ENCODE assay signal across 30 cellular contexts in the genomic region with DNA sequence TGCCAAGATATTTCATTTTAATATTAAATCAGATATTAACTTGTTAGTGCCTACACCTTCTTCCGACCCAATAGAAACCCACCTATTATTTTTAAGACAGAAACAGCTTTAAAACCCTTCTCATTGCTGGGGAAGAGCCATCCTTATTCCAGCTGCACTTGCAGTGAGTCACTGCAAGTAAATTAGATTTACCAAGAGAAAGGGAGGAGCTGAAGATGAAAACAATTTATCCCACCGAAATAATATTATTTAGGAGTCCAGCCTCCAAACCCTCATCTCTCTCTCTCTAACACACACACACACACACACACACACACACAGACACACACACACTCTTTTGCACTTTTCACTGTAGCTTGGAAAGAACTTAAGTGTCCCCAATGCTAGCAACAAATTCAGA. TPM values are rescaled to one million over a fixed set of nuclear protein-coding genes. Genes with fewer than 3 reads are reported as not detected.
"Had no signal": no experiment of that assay in that cellular context is flagged by ENCODE, and none has a peak within 500 bp of the region (broad histone marks: within the 10 kb centered on the region; RNA-seq: fewer than 3 reads in every experiment).

No MANE protein-coding gene starts in this region.

- H3K27ac ChIP-seq: SJCRH30, WERI-Rb-1 had no signal

- DNase-seq: activated CD4-positive, alpha-beta memory T cell treated with anti-CD3 and anti-CD28 coated beads, Interleukin-2, amount 10 ng/mL, durations not matched to agents 7 days and 5 days; activated CD4-positive, alpha-beta T cell treated with anti-CD3 and anti-CD28 coated beads for 36 hours; activated CD4-positive, alpha-beta T cell treated with anti-CD3 and anti-CD28 coated beads, Interleukin-2, amount 50 U/mL, for 1 hour; activated gamma-delta T cell; activated naive CD4-positive, alpha-beta T cell treated with anti-CD3 and anti-CD28 coated beads for 36 hours; activated T-cell treated with anti-CD3 and anti-CD28 coated beads for 4 hours; activated T-cell treated with anti-CD3 and anti-CD28 coated beads, Interleukin-2, amount 50 U/mL, for 48 hours; amygdala; MG63; MV-4-11; NCI-H1092 treated with DMSO at 0.1 percent for 48 hours; NCI-H1417 treated with DMSO at 0.1 percent for 48 hours; NCI-H1694 treated with DMSO at 0.1 percent for 48 hours; NCI-H2029 treated with DMSO at 0.1 percent for 48 hours; NCI-H345; NCI-H510A treated with DMSO at 0.1 percent for 48 hours; NCI-H69; NK-92 treated with Interleukin-12 subunit alpha and Interleukin-12 subunit beta, amount 100 ng/mL, for 24 hours; OCI-M1; RPMI8226; SJCRH30; T-cell; T-helper 2 cell; T1000; WERI-Rb-1 had no signal

- H3K36me3 ChIP-seq: MG63, SJCRH30, WERI-Rb-1 had no signal

- ATAC-seq: activated CD4-positive, alpha-beta T cell treated with anti-CD3 and anti-CD28 coated beads for 36 hours; activated T-helper 17 cell treated with anti-CD3 and anti-CD28 coated beads, Interleukin-2, amount 50 U/mL, for 72 hours; Panc1; Right ventricle myocardium inferior; T-cell had no signal

- H3K27me3 ChIP-seq: MG63, SJCRH30 had no signal

- H3K9me3 ChIP-seq: MG63, SJCRH30 had no signal

- H3K4me1 ChIP-seq: SJCRH30 had no signal

- H3K4me3 ChIP-seq: MG63, SJCRH30 had no signal

RNA-seq across cellular contexts. Expression of gene TWIST1, which starts 26.9 kb away (rescaled TPM):
- total RNA-seq: activated naive CD4-positive, alpha-beta T cell treated with anti-CD3 and anti-CD28 coated beads for 36 hours had no signal

RNA-seq across cellular contexts. Expression of gene FERD3L, which starts 54.7 kb away (rescaled TPM):
- total RNA-seq: activated CD4-positive, alpha-beta memory T cell treated with anti-CD3 and anti-CD28 coated beads, Interleukin-2, amount 10 ng/mL, durations not matched to agents 7 days and 5 days; activated CD4-positive, alpha-beta T cell treated with anti-CD3 and anti-CD28 coated beads for 36 hours; activated CD8-positive, alpha-beta memory T cell treated with anti-CD3 and anti-CD28 coated beads for 36 hours; activated naive CD4-positive, alpha-beta T cell treated with anti-CD3 and anti-CD28 coated beads for 36 hours; activated T-helper 17 cell treated with anti-CD3 and anti-CD28 coated beads, Interleukin-2, amount 50 U/mL, for 72 hours; astrocyte; Right ventricle myocardium inferior; SJCRH30; T-cell had no signal
